ENCODE assay signal across 1 cellular context in the genomic region with DNA sequence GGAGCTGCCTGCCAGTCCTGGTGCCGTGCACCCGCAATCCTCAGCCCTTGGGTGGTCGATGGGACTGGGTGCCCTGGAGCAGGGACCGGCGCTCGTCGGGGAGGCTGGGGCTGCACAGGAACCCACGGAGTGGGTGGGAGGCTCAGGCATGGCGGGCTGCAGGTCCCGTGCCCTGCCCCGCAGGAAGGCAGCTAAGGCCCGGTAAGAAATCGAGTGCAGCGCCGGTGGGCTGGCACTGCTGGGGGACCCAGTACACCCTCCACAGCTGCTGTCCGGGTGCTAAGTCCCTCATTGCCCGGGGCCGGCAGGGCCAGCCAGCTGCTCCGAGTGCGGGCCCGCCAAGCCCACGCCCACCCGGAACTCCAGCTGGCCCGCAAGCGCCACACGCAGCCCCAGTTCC.
DNase-seq lines count a peak whose midpoint lies in the region; TF ChIP-seq lines count a peak whose summit lies in the region.
"Not testable (repeated sequence)": the region's sequence is repeated elsewhere in the genome, so short reads cannot be mapped to it uniquely, and the experiment has no call there.

No MANE protein-coding gene starts in this region.

- H3K36me3 Mint-ChIP-seq in chondrocyte (ENCODE audit: low read depth), result not testable (repeated sequence)

- TF ChIP-seq CTCF in chondrocyte (IDR thresholded peaks at IDR 0.05), result not testable (repeated sequence)

- H3K27me3 Mint-ChIP-seq in chondrocyte (ENCODE audit: low read depth), result peaks cover 14% of the 10 kb centered on the region

- DNase-seq in chondrocyte (ENCODE audit: low spot score), result peak; percentile 86

- H3K9me3 Mint-ChIP-seq in chondrocyte (ENCODE audit: low read depth), result not testable (repeated sequence)

- H3K27ac Mint-ChIP-seq in chondrocyte (ENCODE audit: unreplicated experiment), result not testable (repeated sequence)

- H3K4me1 Mint-ChIP-seq in chondrocyte (ENCODE audit: low read depth), result not testable (repeated sequence)

- H3K4me3 Mint-ChIP-seq in chondrocyte (ENCODE audit: unreplicated experiment), result not testable (repeated sequence)
